8 cellular contexts compared by ENCODE assay signal in the genomic region with DNA sequence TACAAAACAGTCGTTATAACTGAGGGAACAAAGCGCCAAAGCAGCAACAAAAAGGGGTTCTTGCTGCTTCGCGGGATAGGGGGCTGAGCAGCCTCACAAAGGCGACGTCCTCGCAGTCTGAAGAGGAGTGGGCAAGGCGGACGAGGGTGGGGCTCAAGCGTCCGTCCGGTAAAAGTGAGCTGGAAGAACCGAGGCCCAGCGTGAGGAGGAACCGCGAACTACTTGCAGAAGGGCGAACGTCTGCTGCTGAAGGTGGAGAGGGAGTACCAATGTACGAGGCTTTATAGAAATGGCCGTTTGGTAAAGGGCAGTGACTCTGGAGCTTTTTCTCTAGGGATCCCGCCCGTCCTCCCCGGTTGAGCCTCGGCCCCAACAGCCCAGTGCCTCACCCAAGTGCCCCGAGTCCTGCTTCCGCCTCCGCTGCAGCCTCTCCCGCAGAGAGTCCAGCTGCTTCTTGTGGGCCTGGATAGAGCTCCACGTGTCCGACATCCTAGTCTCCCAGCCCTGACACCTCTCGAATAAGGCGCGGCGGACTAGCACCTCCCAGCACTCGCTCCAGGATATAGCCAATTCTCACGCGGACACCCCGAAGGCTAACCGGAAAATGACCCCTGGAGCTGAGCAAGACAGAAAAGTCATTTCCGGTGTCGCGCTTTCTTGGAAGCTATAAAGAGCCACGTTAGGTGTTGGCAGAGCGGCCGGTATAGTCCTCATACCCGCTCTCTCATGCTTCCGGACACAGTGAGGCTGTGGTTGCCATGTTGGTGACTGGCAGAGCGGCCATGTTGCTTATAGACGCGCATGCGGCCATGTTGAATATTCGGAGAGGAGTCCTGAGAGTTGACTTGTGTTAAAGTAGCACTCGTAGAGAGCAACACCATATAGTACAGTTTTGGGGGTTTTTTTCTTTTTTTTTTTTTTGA. TPM values are rescaled to one million over a fixed set of nuclear protein-coding genes. Genes with fewer than 3 reads are reported as not detected.
A peak's percentile ranks its signal among the peaks of the same experiment; 100 is the strongest.
DNase-seq lines count a peak whose midpoint lies in the region; ATAC-seq, FAIRE-seq and TF ChIP-seq lines count a peak whose summit lies in the region.

A gene (minus strand): TSS at position 606 of the 923 bp plus-strand sequence. CDS start 117 bp downstream, at position 489.

- TF ChIP-seq EP300 in HepG2 (IDR thresholded peaks at IDR 0.05; ENCODE audit: low read depth in 2 of 2, low read length in 2 of 2) (0 out of 4 replicates have a peak, but pooled peaks of 1 of the 2 experiments have one; percentile 1), HepG2 (CRISPR knock-in tag; IDR thresholded peaks at IDR 0.05; ENCODE audit: borderline replicate concordance) (peak; percentile 75; the same call in 1 of the 2 replicates)

- H4K20me1 ChIP-seq in HepG2 (ENCODE audit: insufficient read depth, low read length), result no peaks in the 10 kb centered on the region

- peak within 1 kb of the TSS; percentile 80 for H3K27ac ChIP-seq in HepG2 (ENCODE audit: extremely low read length, insufficient read depth, low read length)

- intact Hi-C loops in CD14-positive monocyte (cut with micrococcal nuclease) (loop anchor here (1.0 to 10.0 kb wide), 4 partner anchors 34 to 76 kb away; a partner anchor contains a TSS), HepG2 (cut with micrococcal nuclease; ENCODE audit: unreplicated experiment) (loop anchor here (1.0 kb wide), 4 partner anchors 15 to 55 kb away; a partner anchor contains a TSS)

- peak; percentile 92 for FAIRE-seq in HepG2 (lab: Jason Lieb, UNC)

- peak within 1 kb of the TSS; percentile 95 to 98 (median 97) for H3K27ac Mint-ChIP-seq in CD14-positive monocyte

- H3K4me1 Mint-ChIP-seq in CD14-positive monocyte, result peaks cover 22% of the 10 kb centered on the region

- TSS peak; percentile 82 for BruUV-seq in HepG2 (replicated peaks; lab: Mats Ljungman, UMichigan)

- H3K9me3 Mint-ChIP-seq in CD14-positive monocyte, result peaks cover 0 to 10% (median 6%) of the 10 kb centered on the region in 7 donors

- peak; percentile 97 for DNase-seq in CD14-positive monocyte (ENCODE audit: low spot score)
- peak; percentile 98 for DNase-seq in NCI-H82 (lab: John Stamatoyannopoulos, UW)
- DNase-seq in activated CD4-positive, alpha-beta T cell treated with anti-CD3 and anti-CD28 coated beads, Interleukin-2, amount 50 U/mL, for 48 hours, result peak; percentile 91 to 93
- DNase-seq in dermis microvascular lymphatic vessel endothelial cell (ENCODE audit: low read depth in 2 of 2), result peak; percentile 97 to 99
- peak; percentile 100 for DNase-seq in HepG2 (ENCODE audit: low spot score)
- peak; percentile 90 for DNase-seq in stimulated activated CD4-positive, alpha-beta T cell treated with anti-CD3 and anti-CD28 coated beads, Interleukin-4, amount 100 ng/mL, for 1 hour

- H3K4me3 Mint-ChIP-seq in CD14-positive monocyte, result peak within 1 kb of the TSS; percentile 98

- TF ChIP-seq POLR2A in HepG2 (IDR thresholded peaks at IDR 0.05; ENCODE audit: insufficient read depth in 1 of 2, low read depth in 2 of 2, low read length in 2 of 2), result peak; percentile 97

- TF ChIP-seq CTCF in CD14-positive monocyte (IDR thresholded peaks at IDR 0.05) (no peak), HepG2 (CRISPR knock-in tag; IDR thresholded peaks at IDR 0.05) (peak; percentile 53)

- H3K4me2 ChIP-seq in HepG2 (ENCODE audit: low read depth, low read length), result peak within 1 kb of the TSS; percentile 86

- peak within 1 kb of the TSS; percentile 84 to 97 (median 87) for H3K4me3 ChIP-seq in HepG2 (replicated peaks in 1 of 3; ENCODE audit: insufficient read depth in 1 of 3, low read depth in 2 of 3, low read length in 3 of 3)

- no peaks in the 10 kb centered on the region for H3K9me3 ChIP-seq in HepG2 (ENCODE audit: low read length)

- peak within 1 kb of the TSS; percentile 95 for H3K9ac ChIP-seq in HepG2 (ENCODE audit: insufficient read depth, low read depth, low read length)

- H3K27me3 Mint-ChIP-seq in CD14-positive monocyte (ENCODE audit: low read depth in 3 of 3), result peaks cover 6 to 10% (median 9%) of the 10 kb centered on the region in 3 donors

- CTCF ChIA-PET in HepG2 (lab: Yijun Ruan, JAX; ENCODE audit: low intra/inter-chr PET ratio, low total read pairs), result interaction anchor here (1.1 kb wide), 1 partner anchor 55 kb away, joined by 3 read pairs; a partner anchor contains a TSS

- POLR2A ChIA-PET in HepG2 (lab: Yijun Ruan, JAX), result interaction anchor here (0.6 to 5.5 kb wide), 23 partner anchors 13 to 1791 kb away, joined by 3 to 173 read pairs (median 4); a partner anchor contains a TSS

- peaks cover 44% of the 10 kb centered on the region for H3K79me2 ChIP-seq in HepG2 (ENCODE audit: insufficient read depth, low read length)

- TF ChIP-seq RAD21 in HepG2 (CRISPR knock-in tag; IDR thresholded peaks at IDR 0.05), result peak; percentile 10; the same call in 1 of the 2 replicates

- peaks cover 2 to 10% of the 10 kb centered on the region in 2 experiments; a peak in 3 of 5 replicates for H3K36me3 ChIP-seq in HepG2 (replicated peaks in 1 of 2; ENCODE audit: control insufficient read depth in 1 of 2, insufficient read depth in 2 of 2, low read length in 2 of 2)

- H3K27me3 ChIP-seq in HepG2 (ENCODE audit: control insufficient read depth in 1 of 2, insufficient read depth in 2 of 2, low read length in 2 of 2), result no peaks in the 10 kb centered on the region; a peak in 1 of 5 replicates

- ATAC-seq in GM19397 (IDR thresholded peaks at IDR 0.05; ENCODE audit: unreplicated experiment) (peak; percentile 97), HG03571 (IDR thresholded peaks at IDR 0.05; ENCODE audit: unreplicated experiment) (peak; percentile 99), HepG2 (peak; percentile 97)

- H3K4me1 ChIP-seq in HepG2 (ENCODE audit: insufficient read depth, low read length), result peaks cover 53% of the 10 kb centered on the region

- in situ Hi-C loops in HepG2 (cut with HindIII; ENCODE audit: extremely low pct_ligation_motif_present, low pct_unique_long_range_greater_than_20kb), result no loop called here

- 1% methylated on average over 49 of the region's 53 CpGs for WGBS in HepG2 (ENCODE audit: low lambda C conversion rate)

- peak within 1 kb of the TSS; percentile 3 for H2AFZ ChIP-seq in HepG2 (ENCODE audit: low read length)

- peaks cover 14 to 20% of the 10 kb centered on the region in 2 donors for H3K36me3 Mint-ChIP-seq in CD14-positive monocyte

TF ChIP-seq in HepG2, 621 proteins besides CTCF, POLR2A, EP300 and RAD21 (continues in another document):
- TF ChIP-seq, protein P1, sequence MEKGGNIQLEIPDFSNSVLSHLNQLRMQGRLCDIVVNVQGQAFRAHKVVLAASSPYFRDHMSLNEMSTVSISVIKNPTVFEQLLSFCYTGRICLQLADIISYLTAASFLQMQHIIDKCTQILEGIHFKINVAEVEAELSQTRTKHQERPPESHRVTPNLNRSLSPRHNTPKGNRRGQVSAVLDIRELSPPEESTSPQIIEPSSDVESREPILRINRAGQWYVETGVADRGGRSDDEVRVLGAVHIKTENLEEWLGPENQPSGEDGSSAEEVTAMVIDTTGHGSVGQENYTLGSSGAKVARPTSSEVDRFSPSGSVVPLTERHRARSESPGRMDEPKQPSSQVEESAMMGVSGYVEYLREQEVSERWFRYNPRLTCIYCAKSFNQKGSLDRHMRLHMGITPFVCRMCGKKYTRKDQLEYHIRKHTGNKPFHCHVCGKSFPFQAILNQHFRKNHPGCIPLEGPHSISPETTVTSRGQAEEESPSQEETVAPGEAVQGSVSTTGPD (CRISPR knock-in tag; IDR thresholded peaks at IDR 0.05), result peak; percentile 78; the same call in 1 of the 2 replicates
- TF ChIP-seq ZNF724P (CRISPR knock-in tag; IDR thresholded peaks at IDR 0.05; ENCODE audit: borderline replicate concordance) (peak; percentile 90; the same call in 1 of the 2 replicates), RXRB (CRISPR knock-in tag; IDR thresholded peaks at IDR 0.05; ENCODE audit: borderline replicate concordance) (peak; percentile 85), POGZ (CRISPR knock-in tag; IDR thresholded peaks at IDR 0.05) (peak; percentile 94), ZMYM4 (CRISPR knock-in tag; IDR thresholded peaks at IDR 0.05) (peak; percentile 96), SATB2 (CRISPR knock-in tag; IDR thresholded peaks at IDR 0.05) (peak; percentile 70; the same call in 1 of the 2 replicates), SIX4 (CRISPR knock-in tag; IDR thresholded peaks at IDR 0.05) (peak; percentile 86), ZNF234 (CRISPR knock-in tag; conservative IDR thresholded peaks at IDR 0.05) (no peak), EHMT2 (IDR thresholded peaks at IDR 0.05; ENCODE audit: borderline replicate concordance, low read depth, low read length) (peak; percentile 93; the same call in 1 of the 2 replicates)

RNA-seq across cellular contexts. Expression of the gene that starts here (rescaled TPM):
- polyA plus RNA-seq in CD14-positive monocyte (10 to 100 TPM in 1 of 2 donors, 1 to 10 TPM in 1; 9.5 to 10.8 TPM), HepG2 (2011; rRNA removed) (122 and 130 TPM in 2 replicates)
- total RNA-seq in dermis microvascular lymphatic vessel endothelial cell (46.1 and 51.5 TPM in 2 replicates), HepG2 (2016; rRNA removed; fragmentation: Illumina TruSeq; extraction: Trizol) (114 and 123 TPM in 2 replicates)
- total RNA-seq in HepG2 (2016; cell fraction: cytosol; rRNA removed; fragmentation: Illumina TruSeq; extraction: Trizol; ENCODE audit: low read depth), result 109 and 111 TPM in 2 replicates
- 119 and 121 TPM in 2 replicates for total RNA-seq in HepG2 (2016; cell fraction: insoluble cytoplasmic fraction; rRNA removed; fragmentation: Illumina TruSeq; extraction: Trizol)
- 45.3 and 46.0 TPM in 2 replicates for total RNA-seq in HepG2 (2016; cell fraction: membrane; rRNA removed; fragmentation: Illumina TruSeq; extraction: Trizol)
- 120 and 143 TPM in 2 replicates for total RNA-seq in HepG2 (2016; cell fraction: nucleus; rRNA removed; fragmentation: Illumina TruSeq; extraction: Trizol)
- 70.9 and 77.1 TPM in 2 replicates for polyA plus RNA-seq in HepG2 (2011; cell fraction: cytosol; rRNA removed)
- polyA plus RNA-seq in HepG2 (2011; cell fraction: nucleus; rRNA removed), result 511 and 514 TPM in 2 replicates
- polyA plus RNA-seq in HepG2 (2012), result 67.0 and 70.4 TPM in 2 replicates
- 5.2 and 6.3 TPM in 2 replicates for polyA plus RNA-seq in HepG2 (2016; cell fraction: cytosol; fragmentation: Illumina TruSeq; extraction: Trizol; ENCODE audit: low read depth)
- 81.5 and 81.9 TPM in 2 replicates for polyA plus RNA-seq in HepG2 (2016; cell fraction: insoluble cytoplasmic fraction; fragmentation: Illumina TruSeq; extraction: Trizol; ENCODE audit: low read depth)
- 7.3 and 9.4 TPM in 2 replicates for polyA plus RNA-seq in HepG2 (2016; cell fraction: membrane; fragmentation: Illumina TruSeq; extraction: Trizol; ENCODE audit: low read depth)
- polyA plus RNA-seq in HepG2 (2016; cell fraction: nucleus; fragmentation: Illumina TruSeq; extraction: Trizol; ENCODE audit: insufficient read depth, low read depth), result 219 and 229 TPM in 2 replicates
- 140 and 168 TPM in 2 replicates for polyA minus RNA-seq in HepG2 (2011; rRNA and poly(A)+ RNA removed; ENCODE audit: low replicate concordance)
- polyA minus RNA-seq in HepG2 (2011; cell fraction: cytosol; rRNA and poly(A)+ RNA removed), result 36.7 and 42.6 TPM in 2 replicates
- polyA minus RNA-seq in HepG2 (2011; cell fraction: nucleus; rRNA and poly(A)+ RNA removed), result 133 and 149 TPM in 2 replicates

Comparison
In these comparisons a context has a peak if more than half of its experiments do, and no peak if none do; other contexts are left out.
1. Peak in every context shown above with its lines: DNase-seq, ATAC-seq, H3K4me3 ChIP-seq and H3K27ac ChIP-seq.